Comparison of ENCODE assay signal across 1 cellular context in the genomic region with DNA sequence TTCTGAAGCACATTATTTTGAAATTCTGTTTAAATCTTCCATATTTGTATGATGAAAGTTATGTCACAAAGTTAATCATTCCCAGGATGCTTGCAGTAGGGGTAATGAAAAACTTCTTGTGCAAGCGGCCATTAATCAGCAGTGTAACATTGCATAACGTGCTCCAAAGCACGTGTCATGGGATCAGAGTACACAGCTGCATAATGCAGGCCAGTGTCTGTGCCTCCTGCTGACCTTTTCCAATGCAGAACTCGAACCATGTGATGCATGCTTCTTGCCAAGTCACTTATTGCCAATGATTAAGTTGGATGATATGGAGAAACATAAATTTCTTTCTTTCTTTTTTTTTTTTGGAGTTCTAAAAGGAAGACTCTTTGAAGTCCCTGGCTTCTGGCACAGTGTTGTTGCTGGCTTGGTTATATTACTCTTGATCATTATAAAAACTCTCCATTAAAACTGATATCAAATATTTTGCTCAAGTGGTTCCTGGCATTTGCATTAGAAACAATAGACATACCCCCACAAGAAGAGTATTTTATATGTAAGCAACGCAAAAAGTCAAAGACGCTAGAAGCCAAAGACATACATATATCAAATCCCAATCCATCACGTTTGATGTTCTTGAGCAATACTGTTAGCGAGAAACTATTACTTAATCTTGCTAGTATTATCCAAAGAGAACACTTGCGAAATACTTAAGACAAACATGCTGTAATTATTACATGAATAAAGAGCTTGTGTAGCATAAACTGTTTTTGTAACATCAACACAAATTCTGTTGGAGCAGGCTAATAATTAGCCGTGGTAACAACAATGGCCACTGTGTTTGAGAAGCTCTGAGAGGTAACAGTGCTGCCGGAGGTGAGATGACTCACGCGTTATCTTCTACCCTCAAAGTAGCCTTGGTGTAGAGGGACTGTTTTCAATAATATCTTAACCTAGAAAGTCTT.
TF ChIP-seq lines count a peak whose summit lies in the region.

No MANE protein-coding gene starts in this region.

TF ChIP-seq in K562, 482 proteins besides CTCF, POLR2A, EP300 and RAD21 (continued from another document and continues in another):
- TF ChIP-seq, protein P1, sequence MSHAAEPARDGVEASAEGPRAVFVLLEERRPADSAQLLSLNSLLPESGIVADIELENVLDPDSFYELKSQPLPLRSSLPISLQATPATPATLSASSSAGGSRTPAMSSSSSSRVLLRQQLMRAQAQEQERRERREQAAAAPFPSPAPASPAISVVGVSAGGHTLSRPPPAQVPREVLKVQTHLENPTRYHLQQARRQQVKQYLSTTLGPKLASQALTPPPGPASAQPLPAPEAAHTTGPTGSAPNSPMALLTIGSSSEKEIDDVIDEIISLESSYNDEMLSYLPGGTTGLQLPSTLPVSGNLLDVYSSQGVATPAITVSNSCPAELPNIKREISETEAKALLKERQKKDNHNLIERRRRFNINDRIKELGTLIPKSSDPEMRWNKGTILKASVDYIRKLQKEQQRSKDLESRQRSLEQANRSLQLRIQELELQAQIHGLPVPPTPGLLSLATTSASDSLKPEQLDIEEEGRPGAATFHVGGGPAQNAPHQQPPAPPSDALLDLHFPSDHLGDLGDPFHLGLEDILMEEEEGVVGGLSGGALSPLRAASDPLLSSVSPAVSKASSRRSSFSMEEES (CRISPR knock-in tag; IDR thresholded peaks at IDR 0.05): peak; percentile 48; the same call in 1 of the 2 replicates
- TF ChIP-seq CLOCK (CRISPR knock-in tag; IDR thresholded peaks at IDR 0.05; ENCODE audit: borderline replicate concordance) (0 out of 2 replicates have a peak, but pooled peaks have one; percentile 64), SP2 (IDR thresholded peaks at IDR 0.05; ENCODE audit: extremely low read depth, low read depth, low read length, poor library complexity, severe bottlenecking) (no peak), ZBTB9 (CRISPR knock-in tag; IDR thresholded peaks at IDR 0.05) (no peak), NR4A1 (CRISPR knock-in tag; IDR thresholded peaks at IDR 0.05) (no peak), NR4A1 (tag; IDR thresholded peaks at IDR 0.05) (no peak), ZFP1 (CRISPR knock-in tag; IDR thresholded peaks at IDR 0.05) (no peak), ZFP91 (CRISPR knock-in tag; IDR thresholded peaks at IDR 0.05) (no peak), SAP30 (IDR thresholded peaks at IDR 0.05; ENCODE audit: borderline replicate concordance, insufficient read depth, low read depth, low read length, poor library complexity, severe bottlenecking) (no peak), SIX5 (IDR thresholded peaks at IDR 0.05; ENCODE audit: borderline replicate concordance in 1 of 2, insufficient read depth in 1 of 2, low read depth in 1 of 2, low read length in 2 of 2) (no peak), KHSRP (IDR thresholded peaks at IDR 0.05) (no peak), NFIX (CRISPR knock-in tag; IDR thresholded peaks at IDR 0.05; ENCODE audit: low read depth) (no peak), ZNF75A (CRISPR knock-in tag; IDR thresholded peaks at IDR 0.05) (no peak), SAFB (IDR thresholded peaks at IDR 0.05; ENCODE audit: borderline replicate concordance, low read depth, low read length) (no peak), CBX5 (IDR thresholded peaks at IDR 0.05; ENCODE audit: borderline replicate concordance, low read depth) (no peak), YY1 (IDR thresholded peaks at IDR 0.05; ENCODE audit: borderline replicate concordance in 1 of 3, control insufficient read depth in 1 of 3, extremely low read depth in 1 of 3, insufficient read depth in 3 of 3, insufficient read length in 1 of 3, insufficient replicate concordance in 2 of 3, low read depth in 1 of 3, low read length in 2 of 3) (peak in 1 of 3 experiments; percentile 77), FOXM1 (IDR thresholded peaks at IDR 0.05; ENCODE audit: low read depth) (no peak), FOXM1 (CRISPR knock-in tag; IDR thresholded peaks at IDR 0.05; ENCODE audit: low read depth) (no peak), RBM17 (IDR thresholded peaks at IDR 0.05; ENCODE audit: borderline replicate concordance, low read depth, low read length) (no peak), ZNF318 (IDR thresholded peaks at IDR 0.05; ENCODE audit: borderline replicate concordance in 1 of 2, low read depth in 1 of 2) (peak in 1 of 2 experiments; percentile 87; a peak in 2 of 4 replicates), TOE1 (IDR thresholded peaks at IDR 0.05; ENCODE audit: borderline replicate concordance) (peak; percentile 70; the same call in 1 of the 2 replicates), TOE1 (CRISPR knock-in tag; IDR thresholded peaks at IDR 0.05; ENCODE audit: borderline replicate concordance, low read depth) (no peak), RBM14 (IDR thresholded peaks at IDR 0.05; ENCODE audit: borderline replicate concordance, insufficient read depth, low read depth, low read length) (no peak), CBX3 (IDR thresholded peaks at IDR 0.05; ENCODE audit: borderline replicate concordance in 1 of 2, low read length in 2 of 2) (peak in 1 of 2 experiments; percentile 38; a peak in 1 of 3 replicates), SMARCA4 (IDR thresholded peaks at IDR 0.05) (peak; percentile 81), ZNF184 (CRISPR knock-in tag; IDR thresholded peaks at IDR 0.05) (no peak), ZNF140 (CRISPR knock-in tag; IDR thresholded peaks at IDR 0.05) (no peak), ZNF324 (CRISPR knock-in tag; IDR thresholded peaks at IDR 0.05) (no peak), ZNF12 (CRISPR knock-in tag; IDR thresholded peaks at IDR 0.05) (no peak), RBBP5 (IDR thresholded peaks at IDR 0.05; ENCODE audit: borderline replicate concordance, insufficient read depth, low read length, poor library complexity, severe bottlenecking) (no peak), TAF1 (IDR thresholded peaks at IDR 0.05; ENCODE audit: control insufficient read depth, extremely low read depth, insufficient read depth, low read length, severe bottlenecking) (no peak)
- TF ChIP-seq, protein P2, sequence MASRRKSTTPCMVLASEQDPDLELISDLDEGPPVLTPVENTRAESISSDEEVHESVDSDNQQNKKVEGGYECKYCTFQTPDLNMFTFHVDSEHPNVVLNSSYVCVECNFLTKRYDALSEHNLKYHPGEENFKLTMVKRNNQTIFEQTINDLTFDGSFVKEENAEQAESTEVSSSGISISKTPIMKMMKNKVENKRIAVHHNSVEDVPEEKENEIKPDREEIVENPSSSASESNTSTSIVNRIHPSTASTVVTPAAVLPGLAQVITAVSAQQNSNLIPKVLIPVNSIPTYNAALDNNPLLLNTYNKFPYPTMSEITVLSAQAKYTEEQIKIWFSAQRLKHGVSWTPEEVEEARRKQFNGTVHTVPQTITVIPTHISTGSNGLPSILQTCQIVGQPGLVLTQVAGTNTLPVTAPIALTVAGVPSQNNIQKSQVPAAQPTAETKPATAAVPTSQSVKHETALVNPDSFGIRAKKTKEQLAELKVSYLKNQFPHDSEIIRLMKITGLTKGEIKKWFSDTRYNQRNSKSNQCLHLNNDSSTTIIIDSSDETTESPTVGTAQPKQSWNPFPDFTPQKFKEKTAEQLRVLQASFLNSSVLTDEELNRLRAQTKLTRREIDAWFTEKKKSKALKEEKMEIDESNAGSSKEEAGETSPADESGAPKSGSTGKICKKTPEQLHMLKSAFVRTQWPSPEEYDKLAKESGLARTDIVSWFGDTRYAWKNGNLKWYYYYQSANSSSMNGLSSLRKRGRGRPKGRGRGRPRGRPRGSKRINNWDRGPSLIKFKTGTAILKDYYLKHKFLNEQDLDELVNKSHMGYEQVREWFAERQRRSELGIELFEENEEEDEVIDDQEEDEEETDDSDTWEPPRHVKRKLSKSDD (conservative IDR thresholded peaks at IDR 0.05; ENCODE audit: low read length): no peak
- TF ChIP-seq, protein P3, sequence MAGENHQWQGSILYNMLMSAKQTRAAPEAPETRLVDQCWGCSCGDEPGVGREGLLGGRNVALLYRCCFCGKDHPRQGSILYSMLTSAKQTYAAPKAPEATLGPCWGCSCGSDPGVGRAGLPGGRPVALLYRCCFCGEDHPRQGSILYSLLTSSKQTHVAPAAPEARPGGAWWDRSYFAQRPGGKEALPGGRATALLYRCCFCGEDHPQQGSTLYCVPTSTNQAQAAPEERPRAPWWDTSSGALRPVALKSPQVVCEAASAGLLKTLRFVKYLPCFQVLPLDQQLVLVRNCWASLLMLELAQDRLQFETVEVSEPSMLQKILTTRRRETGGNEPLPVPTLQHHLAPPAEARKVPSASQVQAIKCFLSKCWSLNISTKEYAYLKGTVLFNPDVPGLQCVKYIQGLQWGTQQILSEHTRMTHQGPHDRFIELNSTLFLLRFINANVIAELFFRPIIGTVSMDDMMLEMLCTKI (IDR thresholded peaks at IDR 0.05; ENCODE audit: partially characterized antibody): no peak
